ENCODE assay signal across 25 cellular contexts in genomic region chr1:31164291-31164690, GRCh38.
A peak's percentile ranks its signal among the peaks of the same experiment; 100 is the strongest.
DNase-seq lines count a peak whose midpoint lies in the region; ATAC-seq, FAIRE-seq and TF ChIP-seq lines count a peak whose summit lies in the region.
"Had no signal": no experiment of that assay in that cellular context is flagged by ENCODE, and none has a peak within 500 bp of the region (broad histone marks: within the 10 kb centered on the region; RNA-seq: fewer than 3 reads in every experiment).

No MANE protein-coding gene starts in this region.

- no peak for FAIRE-seq in K562 (lab: Jason Lieb, UNC)
- FAIRE-seq: A549, D721Med, GM12891, GM19239, H1 had no signal

- no peak for TF ChIP-seq CTCF in RWPE1 (conservative IDR thresholded peaks at IDR 0.05; ENCODE audit: low read depth)
- TF ChIP-seq CTCF in K562 (IDR thresholded peaks at IDR 0.05 in 2 of 3, conservative IDR thresholded peaks at IDR 0.05 in 1 of 3; ENCODE audit: insufficient read depth in 2 of 3, low read depth in 1 of 3, low read length in 3 of 3) = no peak
- TF ChIP-seq CTCF in epithelial cell of esophagus (IDR thresholded peaks at IDR 0.05; ENCODE audit: insufficient read depth, low read depth, low read length, missing control alignments) = no peak

- no peak for TF ChIP-seq RAD21 in K562 (CRISPR knock-in tag; conservative IDR thresholded peaks at IDR 0.05 in 1 of 2, IDR thresholded peaks at IDR 0.05 in 1 of 2)

- no peak for ATAC-seq in K562
- ATAC-seq: A549 had no signal

- no peak overlapping the region for H2AFZ ChIP-seq in K562 (ENCODE audit: low read depth, low read length)
- H2AFZ ChIP-seq: GM23248 had no signal

- in situ Hi-C loops in K562 (cut with MboI) = no loop called here

- intact Hi-C loops in K562 (cut with micrococcal nuclease) = no loop called here

- H3K9me3 ChIP-seq in K562 (replicated peaks; ENCODE audit: control insufficient read depth, insufficient read depth, low read depth, low read length) = no peaks in the 10 kb centered on the region
- H3K9me3 ChIP-seq: A549; BE2C; BLaER1 treated with 17β-estradiol and CSF1 and Interleukin-3, amounts not matched to agents 10 nM and 100 nM had no signal

- no peaks in the 10 kb centered on the region for H3K27me3 ChIP-seq in K562 (ENCODE audit: control insufficient read depth in 2 of 2, insufficient read depth in 2 of 2, low read length in 2 of 2)
- H3K27me3 ChIP-seq: BE2C; BLaER1 treated with 17β-estradiol and CSF1 and Interleukin-3, amounts not matched to agents 10 nM and 100 nM had no signal

- H3K4me1 ChIP-seq in K562 (replicated peaks in 1 of 2; ENCODE audit: control insufficient read depth in 2 of 2, insufficient read depth in 2 of 2, low read length in 2 of 2) = peaks cover 28 to 36% of the 10 kb centered on the region in 2 experiments
- H3K4me1 ChIP-seq: BE2C had no signal

- H3K27ac ChIP-seq in RWPE1 = peak overlapping the region; percentile 62
- H3K27ac ChIP-seq in K562 (ENCODE audit: extremely low read depth, low read depth, low read length) = no peak overlapping the region
- H3K27ac ChIP-seq: A549; BLaER1 treated with 17β-estradiol and CSF1 and Interleukin-3, amounts not matched to agents 10 nM and 100 nM; GM23248 had no signal

- H3K4me3 ChIP-seq in K562 = no peak overlapping the region
- H3K4me3 ChIP-seq in epithelial cell of esophagus (ENCODE audit: low read length) = no peak overlapping the region
- H3K4me3 ChIP-seq: A549; BLaER1 treated with 17β-estradiol and CSF1 and Interleukin-3, amounts not matched to agents 10 nM and 100 nM; GM23248 had no signal

- TF ChIP-seq EP300 in K562 (IDR thresholded peaks at IDR 0.05; ENCODE audit: low read length) = no peak

- H4K20me1 ChIP-seq in K562 (replicated peaks; ENCODE audit: control insufficient read depth, insufficient read depth, low read length) = no peaks in the 10 kb centered on the region
- H4K20me1 ChIP-seq: BLaER1 treated with 17β-estradiol and CSF1 and Interleukin-3, amounts not matched to agents 10 nM and 100 nM had no signal

- POLR2A ChIA-PET in RWPE1 (lab: Yijun Ruan, JAX; ENCODE audit: low non-redundant PET) = no interaction called here
- POLR2A ChIA-PET in K562 (lab: Yijun Ruan, JAX) = interaction anchor here (0.9 kb wide), 1 partner anchor 10 kb away, joined by 3 read pairs; no protein-coding TSS in a partner anchor

- no peaks in the 10 kb centered on the region for H3K36me3 ChIP-seq in K562 (ENCODE audit: control insufficient read depth, insufficient read depth, low read length)
- H3K36me3 ChIP-seq: BE2C; BLaER1 treated with 17β-estradiol and CSF1 and Interleukin-3, amounts not matched to agents 10 nM and 100 nM had no signal

- CTCF ChIA-PET in RWPE1 (lab: Yijun Ruan, JAX) = interaction anchor here (0.7 to 2.9 kb wide), 2 partner anchors 18 to 21 kb away, joined by 4 to 11 read pairs; no protein-coding TSS in a partner anchor
- CTCF ChIA-PET in K562 (lab: Yijun Ruan, JAX; ENCODE audit: low intra/inter-chr PET ratio) = no interaction called here

- DNase-seq in RWPE1 (ENCODE audit: low spot score) (no peak), K562 (ENCODE audit: extremely low read depth in 1 of 4, low spot score in 3 of 4) (no peak), epithelial cell of esophagus (ENCODE audit: low read depth) (peak; percentile 68), GM03348 (ENCODE audit: low spot score) (no peak), superior temporal gyrus (ENCODE audit: extremely low spot score) (no peak)
- DNase-seq in stimulated activated CD4-positive, alpha-beta T cell treated with anti-CD3 and anti-CD28 coated beads, Interleukin-12 subunit alpha, Interleukin-12 subunit beta, amount 100 ng/mL, for 4 hours = no peak
- DNase-seq: 8988T; ACHN; AML-193; BE2C; CD4-positive, alpha-beta T cell; CD8-positive, alpha-beta memory T cell; DMS 273 treated with DMSO at 0.1 percent for 48 hours; DMS79; EL; GDM1; GM23248; H7; HCEC 1CT had no signal

- BruUV-seq in K562 (replicated peaks; lab: Mats Ljungman, UMichigan) = no TSS peak

- TF ChIP-seq POLR2A in K562 (conservative IDR thresholded peaks at IDR 0.05) = no peak

- H3K9me1 ChIP-seq in K562 (ENCODE audit: control insufficient read depth, insufficient read depth, low read length) = no peaks in the 10 kb centered on the region

- H3K4me2 ChIP-seq in K562 (ENCODE audit: insufficient read depth, low read length) = no peak overlapping the region
- H3K4me2 ChIP-seq: A549; BLaER1 treated with 17β-estradiol and CSF1 and Interleukin-3, amounts not matched to agents 10 nM and 100 nM had no signal

- H3K9ac ChIP-seq in K562 (ENCODE audit: insufficient read depth in 1 of 2, low read depth in 2 of 2, low read length in 2 of 2) = no peak overlapping the region
- H3K9ac ChIP-seq: BLaER1 treated with 17β-estradiol and CSF1 and Interleukin-3, amounts not matched to agents 10 nM and 100 nM; GM23248 had no signal

- H3K79me2 ChIP-seq in K562 (ENCODE audit: control insufficient read depth, insufficient read depth, low read length) = no peaks in the 10 kb centered on the region

- 33% methylated on average over 5 of the region's 5 CpGs for WGBS in K562 (ENCODE audit: insufficient coverage, low coverage, missing lambda C conversion rate)

TF ChIP-seq in K562, 482 proteins besides CTCF, POLR2A, EP300 and RAD21:
- TF ChIP-seq EGR1 (conservative IDR thresholded peaks at IDR 0.05) (0 out of 2 replicates have a peak, but pooled peaks have one; percentile 13), ATF7 (IDR thresholded peaks at IDR 0.05) (no peak)
